Comparison of ENCODE assay signal across 20 cellular contexts in genomic region chr3:14351617-14352001, GRCh38.
"Had no signal": no experiment of that assay in that cellular context is flagged by ENCODE, and none has a peak within 500 bp of the region (broad histone marks: within the 10 kb centered on the region; RNA-seq: fewer than 3 reads in every experiment).

No MANE protein-coding gene starts in this region.

- H3K27me3 ChIP-seq: breast epithelium, gastrocnemius medialis, suprapubic skin, transverse colon had no signal

- H3K9me3 ChIP-seq: breast epithelium, gastrocnemius medialis, suprapubic skin, transverse colon had no signal

- H3K27ac ChIP-seq: breast epithelium, gastrocnemius medialis, suprapubic skin, transverse colon had no signal

- H3K36me3 Mint-ChIP-seq: activated naive CD8-positive, alpha-beta T cell treated with anti-CD3 and anti-CD28 coated beads for 36 hours; natural killer cell treated with Interleukin-12 subunit alpha and Interleukin-12 subunit beta and Interleukin-15 and Interleukin-18, amount 100 ng/mL, for 72 hours; stimulated activated effector memory CD8-positive, alpha-beta T cell treated with anti-CD3 and anti-CD28 coated beads, Interleukin-12 subunit alpha, Interleukin-12 subunit beta, amount 100 ng/mL, for 72 hours had no signal

- H3K4me3 Mint-ChIP-seq: activated CD8-positive, alpha-beta T cell treated with anti-CD3 and anti-CD28 coated beads, Interleukin-2, amount 10 ng/mL, durations not matched to agents 7 days and 5 days; activated naive CD8-positive, alpha-beta T cell treated with anti-CD3 and anti-CD28 coated beads for 36 hours; activated T-helper 17 cell treated with anti-CD3 and anti-CD28 coated beads, Interleukin-2, amount 50 U/mL, for 72 hours; central memory CD8-positive, alpha-beta T cell; natural killer cell treated with Interleukin-12 subunit alpha and Interleukin-12 subunit beta and Interleukin-15 and Interleukin-18, amount 100 ng/mL, for 72 hours; stimulated activated effector memory CD8-positive, alpha-beta T cell treated with anti-CD3 and anti-CD28 coated beads, Interleukin-12 subunit alpha, Interleukin-12 subunit beta, amount 100 ng/mL, for 72 hours; stimulated activated naive CD8-positive, alpha-beta T cell treated with anti-CD3 and anti-CD28 coated beads, Interleukin-15, amount 100 ng/mL, for 72 hours had no signal

- H3K4me3 ChIP-seq: breast epithelium, gastrocnemius medialis, suprapubic skin, transverse colon had no signal

- H3K27me3 Mint-ChIP-seq: activated naive CD8-positive, alpha-beta T cell treated with anti-CD3 and anti-CD28 coated beads for 36 hours; activated T-helper 17 cell treated with anti-CD3 and anti-CD28 coated beads, Interleukin-2, amount 50 U/mL, for 72 hours; stimulated activated naive CD8-positive, alpha-beta T cell treated with anti-CD3 and anti-CD28 coated beads, Interleukin-15, amount 100 ng/mL, for 72 hours had no signal

- H3K4me1 ChIP-seq: breast epithelium, gastrocnemius medialis, suprapubic skin, transverse colon had no signal

- FAIRE-seq: colon, endothelial cell of umbilical vein, small intestine had no signal

- DNase-seq: activated CD4-positive, alpha-beta T cell treated with anti-CD3 and anti-CD28 coated beads, Interleukin-2, amount 50 U/mL, for 1 hour; activated naive CD8-positive, alpha-beta T cell treated with anti-CD3 and anti-CD28 coated beads for 36 hours; effector memory CD4-positive, alpha-beta T cell; gastrocnemius medialis; left ventricle myocardium superior; mammary epithelial cell; midbrain; small intestine; stimulated activated naive CD8-positive, alpha-beta T cell treated with anti-CD3 and anti-CD28 coated beads, Interleukin-15, amount 100 ng/mL, for 72 hours; transverse colon had no signal

- H3K9me3 Mint-ChIP-seq: activated naive CD8-positive, alpha-beta T cell treated with anti-CD3 and anti-CD28 coated beads for 36 hours; activated T-helper 17 cell treated with anti-CD3 and anti-CD28 coated beads, Interleukin-2, amount 50 U/mL, for 72 hours; central memory CD8-positive, alpha-beta T cell; natural killer cell treated with Interleukin-12 subunit alpha and Interleukin-12 subunit beta and Interleukin-15 and Interleukin-18, amount 100 ng/mL, for 72 hours; stimulated activated effector memory CD8-positive, alpha-beta T cell treated with anti-CD3 and anti-CD28 coated beads, Interleukin-12 subunit alpha, Interleukin-12 subunit beta, amount 100 ng/mL, for 72 hours; stimulated activated naive CD8-positive, alpha-beta T cell treated with anti-CD3 and anti-CD28 coated beads, Interleukin-15, amount 100 ng/mL, for 72 hours had no signal

- ATAC-seq: activated CD8-positive, alpha-beta T cell treated with anti-CD3 and anti-CD28 coated beads, Interleukin-2, amount 10 ng/mL, durations not matched to agents 7 days and 5 days; gastrocnemius medialis; left ventricle myocardium superior; sciatic nerve; stimulated activated naive CD8-positive, alpha-beta T cell treated with anti-CD3 and anti-CD28 coated beads, Interleukin-15, amount 100 ng/mL, for 72 hours had no signal

- H3K4me1 Mint-ChIP-seq: activated naive CD8-positive, alpha-beta T cell treated with anti-CD3 and anti-CD28 coated beads for 36 hours; activated T-helper 17 cell treated with anti-CD3 and anti-CD28 coated beads, Interleukin-2, amount 50 U/mL, for 72 hours; central memory CD8-positive, alpha-beta T cell; stimulated activated effector memory CD8-positive, alpha-beta T cell treated with anti-CD3 and anti-CD28 coated beads, Interleukin-12 subunit alpha, Interleukin-12 subunit beta, amount 100 ng/mL, for 72 hours; stimulated activated naive CD8-positive, alpha-beta T cell treated with anti-CD3 and anti-CD28 coated beads, Interleukin-15, amount 100 ng/mL, for 72 hours had no signal

- H3K27ac Mint-ChIP-seq: activated CD8-positive, alpha-beta T cell treated with anti-CD3 and anti-CD28 coated beads, Interleukin-2, amount 10 ng/mL, durations not matched to agents 7 days and 5 days; activated naive CD8-positive, alpha-beta T cell treated with anti-CD3 and anti-CD28 coated beads for 36 hours; activated T-helper 17 cell treated with anti-CD3 and anti-CD28 coated beads, Interleukin-2, amount 50 U/mL, for 72 hours; natural killer cell treated with Interleukin-12 subunit alpha and Interleukin-12 subunit beta and Interleukin-15 and Interleukin-18, amount 100 ng/mL, for 72 hours; stimulated activated effector memory CD8-positive, alpha-beta T cell treated with anti-CD3 and anti-CD28 coated beads, Interleukin-12 subunit alpha, Interleukin-12 subunit beta, amount 100 ng/mL, for 72 hours; stimulated activated naive CD8-positive, alpha-beta T cell treated with anti-CD3 and anti-CD28 coated beads, Interleukin-15, amount 100 ng/mL, for 72 hours had no signal

- H3K36me3 ChIP-seq: breast epithelium, gastrocnemius medialis, suprapubic skin, transverse colon had no signal
